8 cellular contexts compared by ENCODE assay signal in the genomic region with DNA sequence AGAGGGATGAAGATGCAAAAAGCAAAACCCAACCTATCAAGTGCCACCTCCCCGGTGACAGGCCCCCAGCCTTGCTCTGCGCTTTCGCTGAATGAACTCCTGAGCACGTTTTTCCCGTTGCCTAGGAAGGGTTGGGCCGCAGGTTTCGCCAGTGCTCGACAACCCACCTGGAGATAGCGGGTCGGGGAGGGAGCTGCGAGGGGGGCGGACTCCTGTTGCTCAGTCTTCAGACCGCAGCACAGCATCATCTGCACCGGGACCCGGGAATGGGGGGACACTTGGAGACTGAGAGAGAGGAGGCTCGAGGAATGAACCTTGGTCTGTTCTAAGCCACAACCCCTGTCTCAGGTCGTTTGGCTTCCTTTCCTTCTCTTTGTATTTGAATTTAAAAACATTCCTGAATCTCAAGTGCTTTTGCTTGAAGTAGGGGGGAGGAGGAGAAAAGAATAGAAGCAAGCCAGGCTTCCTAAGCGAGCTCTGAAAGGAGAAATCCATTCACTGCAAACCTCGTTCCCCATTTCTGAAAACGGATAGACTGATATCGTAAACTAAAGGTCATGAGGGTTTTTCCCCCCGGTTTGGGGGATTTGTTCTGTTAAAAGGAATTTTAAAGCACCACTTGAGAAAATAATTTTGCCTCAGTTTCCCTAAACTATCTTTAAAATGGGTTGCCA. TPM values are rescaled to one million over a fixed set of nuclear protein-coding genes. Genes with fewer than 3 reads are reported as not detected.
DNase-seq lines count a peak whose midpoint lies in the region; ATAC-seq and TF ChIP-seq lines count a peak whose summit lies in the region.

No MANE protein-coding gene starts in this region.

- H3K4me3 ChIP-seq in Peyer's patch (peak overlapping the region in 3 of 4 donors; percentile 39 to 57 (median 54)), mesenchymal stem cell (ENCODE audit: insufficient read depth in 1 of 2, low read depth in 1 of 2, low read length in 2 of 2) (peak overlapping the region; percentile 74 to 94)

- no peaks in the 10 kb centered on the region for H3K9me3 ChIP-seq in Peyer's patch
- no peaks in the 10 kb centered on the region for H3K9me3 ChIP-seq in mesenchymal stem cell (ENCODE audit: control insufficient read depth, low read length)

- no peak overlapping the region for H2BK120ac ChIP-seq in mesenchymal stem cell (ENCODE audit: low read depth, low read length)

- no peak for TF ChIP-seq CTCF in Peyer's patch (IDR thresholded peaks at IDR 0.05)

- peak overlapping the region; percentile 83 for H3K9ac ChIP-seq in mesenchymal stem cell (ENCODE audit: low read length)

- peak overlapping the region; percentile 82 to 89 for H3K4me3 Mint-ChIP-seq in stimulated activated naive CD8-positive, alpha-beta T cell treated with anti-CD3 and anti-CD28 coated beads, Interleukin-15, amount 100 ng/mL, for 72 hours

- peaks cover 0 to 16% (median 0%) of the 10 kb centered on the region in 4 donors for H3K4me1 ChIP-seq in Peyer's patch
- peaks cover 4% of the 10 kb centered on the region for H3K4me1 ChIP-seq in mesenchymal stem cell (ENCODE audit: control insufficient read depth, insufficient read depth, low read depth, low read length)

- peaks cover 5% of the 10 kb centered on the region for H3K79me1 ChIP-seq in mesenchymal stem cell (replicated peaks; ENCODE audit: low read length, poor library complexity, severe bottlenecking)

- H3K27ac ChIP-seq in Peyer's patch (no peak overlapping the region), caudate nucleus (ENCODE audit: low read depth, low read length) (peak overlapping the region; percentile 90), mesenchymal stem cell (ENCODE audit: low read length, poor library complexity, severe bottlenecking) (no peak overlapping the region)

- H3K4me1 Mint-ChIP-seq in stimulated activated naive CD8-positive, alpha-beta T cell treated with anti-CD3 and anti-CD28 coated beads, Interleukin-15, amount 100 ng/mL, for 72 hours: peaks cover 29% of the 10 kb centered on the region

- peak overlapping the region; percentile 20 for H2AFZ ChIP-seq in mesenchymal stem cell (ENCODE audit: low read depth, low read length)

- peak overlapping the region in 1 of 2 experiments; percentile 52 for H3K4ac ChIP-seq in mesenchymal stem cell (ENCODE audit: low read depth in 1 of 2, low read length in 2 of 2)

- H3K27me3 Mint-ChIP-seq in stimulated activated naive CD8-positive, alpha-beta T cell treated with anti-CD3 and anti-CD28 coated beads, Interleukin-15, amount 100 ng/mL, for 72 hours: no peaks in the 10 kb centered on the region

- TF ChIP-seq POLR2A in Peyer's patch (IDR thresholded peaks at IDR 0.05): no peak

- no peaks in the 10 kb centered on the region for H3K9me3 Mint-ChIP-seq in stimulated activated naive CD8-positive, alpha-beta T cell treated with anti-CD3 and anti-CD28 coated beads, Interleukin-15, amount 100 ng/mL, for 72 hours

- peak; percentile 8 for ATAC-seq in stimulated activated naive CD8-positive, alpha-beta T cell treated with anti-CD3 and anti-CD28 coated beads, Interleukin-15, amount 100 ng/mL, for 72 hours

- peak overlapping the region; percentile 35 for H4K91ac ChIP-seq in mesenchymal stem cell (ENCODE audit: low read length)

- no peak overlapping the region for H2AK5ac ChIP-seq in mesenchymal stem cell (ENCODE audit: low read length, severe bottlenecking)

- DNase-seq in EL (peak; percentile 14), Peyer's patch (peak in 1 of 3 donors; percentile 38), caudate nucleus (lab: John Stamatoyannopoulos, UW) (peak in 46 of 61 donors; percentile 2 to 75 (median 38)), mesenchymal stem cell (peak; percentile 35), NOMO-1 treated with DMSO at 0.1 percent for 48 hours (lab: John Stamatoyannopoulos, UW; ENCODE audit: unreplicated experiment) (no peak), NOMO-1 treated with dmso at 0.1 percent for 144 hours (lab: John Stamatoyannopoulos, UW; ENCODE audit: unreplicated experiment) (no peak)
- no peak for DNase-seq in stimulated activated naive CD8-positive, alpha-beta T cell treated with anti-CD3 and anti-CD28 coated beads, Interleukin-15, amount 100 ng/mL, for 72 hours
- DNase-seq in activated effector memory CD4-positive, alpha-beta T cell treated with Interleukin-2 at 50 U/mL for 16 hours: no peak

- no peak overlapping the region for H2BK15ac ChIP-seq in mesenchymal stem cell (ENCODE audit: low read depth, poor library complexity, severe bottlenecking)

- peak overlapping the region; percentile 65 to 90 for H3K18ac ChIP-seq in mesenchymal stem cell (ENCODE audit: low read depth in 1 of 2, low read length in 2 of 2)

- H3K23ac ChIP-seq in mesenchymal stem cell (ENCODE audit: low read length in 2 of 2): peak overlapping the region in 1 of 2 experiments; percentile 10

- H2BK5ac ChIP-seq in mesenchymal stem cell (ENCODE audit: low read depth, low read length, poor library complexity, severe bottlenecking): no peak overlapping the region

- peak overlapping the region in 1 of 2 experiments; percentile 80 for H3K14ac ChIP-seq in mesenchymal stem cell (ENCODE audit: low read length in 2 of 2)

- no peak overlapping the region for H2BK12ac ChIP-seq in mesenchymal stem cell (ENCODE audit: low read length in 2 of 2)

- H4K8ac ChIP-seq in mesenchymal stem cell (ENCODE audit: low read length): peak overlapping the region; percentile 35

- 2% methylated on average over 16 of the region's 22 CpGs for WGBS in mesenchymal stem cell

- H3K27me3 ChIP-seq in Peyer's patch (peaks cover 0 to 9% of the 10 kb centered on the region in 2 donors), mesenchymal stem cell (ENCODE audit: control insufficient read depth in 1 of 2, insufficient read depth in 1 of 2, low read length in 2 of 2) (no peaks in the 10 kb centered on the region)

- H3K36me3 ChIP-seq in Peyer's patch (no peaks in the 10 kb centered on the region), mesenchymal stem cell (ENCODE audit: control insufficient read depth in 1 of 2, insufficient read depth in 2 of 2, low read depth in 1 of 2, low read length in 2 of 2) (no peaks in the 10 kb centered on the region)

- H3K27ac Mint-ChIP-seq in stimulated activated naive CD8-positive, alpha-beta T cell treated with anti-CD3 and anti-CD28 coated beads, Interleukin-15, amount 100 ng/mL, for 72 hours: peak overlapping the region; percentile 6 to 61

- H3K4me2 ChIP-seq in mesenchymal stem cell (ENCODE audit: low read length, poor library complexity, severe bottlenecking): peak overlapping the region; percentile 90

RNA-seq across cellular contexts. Expression of a gene that starts 1.2 kb away (rescaled TPM):
- total RNA-seq in Peyer's patch: 10 to 100 TPM in 1 of 4 donors, 1 to 10 TPM in 1, not detected in 2; 5.3 to 12.4 TPM
- polyA plus RNA-seq in mesenchymal stem cell (2013, experiment 1 of 2): 48.1 TPM
- 45.6 TPM for polyA plus RNA-seq in mesenchymal stem cell (2013, experiment 2 of 2)

Comparison
In these comparisons a context has a peak if more than half of its experiments do, and no peak if none do; other contexts are left out.
1. DNase-seq: peak in EL (single experiment), caudate nucleus (46 of 61) and mesenchymal stem cell (single experiment); none in stimulated activated naive CD8-positive, alpha-beta T cell treated with anti-CD3 and anti-CD28 coated beads, Interleukin-15, amount 100 ng/mL, for 72 hours (0 of 2), activated effector memory CD4-positive, alpha-beta T cell treated with Interleukin-2 at 50 U/mL for 16 hours (single experiment), NOMO-1 treated with DMSO at 0.1 percent for 48 hours (single experiment) and NOMO-1 treated with dmso at 0.1 percent for 144 hours (single experiment).